ENCODE assay signal across 1 cellular context in the genomic region with DNA sequence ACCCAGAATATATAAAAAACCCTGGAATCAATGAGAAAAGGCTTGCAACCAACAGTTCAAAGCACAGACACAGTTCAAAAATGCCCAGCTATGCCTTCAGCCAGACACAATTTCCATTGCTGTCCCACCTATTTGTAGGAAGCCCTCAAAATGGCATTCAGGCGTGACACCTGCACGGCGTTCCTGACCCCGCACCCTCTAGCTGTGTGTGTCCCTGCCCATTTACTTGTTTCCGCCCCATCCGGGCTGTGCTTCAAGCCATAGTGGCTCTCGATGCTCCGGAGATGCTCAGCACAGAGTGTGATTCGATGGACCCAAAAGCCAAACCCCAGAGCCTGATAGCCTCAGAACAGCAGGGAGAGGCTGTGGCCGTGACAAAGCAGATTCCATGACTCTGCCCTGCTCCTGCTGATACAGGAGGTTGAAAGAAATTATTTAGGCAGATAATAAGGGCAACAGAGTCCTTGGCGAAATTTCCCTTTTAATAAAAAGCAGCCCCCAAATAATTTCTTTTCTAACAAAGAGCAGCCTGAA.
TF ChIP-seq lines count a peak whose summit lies in the region.

No MANE protein-coding gene starts in this region.

TF ChIP-seq in SK-N-SH treated with all-trans-retinoic acid at 6 μM for 48 hours, 23 proteins besides CTCF, POLR2A, EP300 and RAD21 (continued from another document):
- TF ChIP-seq, protein P1, sequence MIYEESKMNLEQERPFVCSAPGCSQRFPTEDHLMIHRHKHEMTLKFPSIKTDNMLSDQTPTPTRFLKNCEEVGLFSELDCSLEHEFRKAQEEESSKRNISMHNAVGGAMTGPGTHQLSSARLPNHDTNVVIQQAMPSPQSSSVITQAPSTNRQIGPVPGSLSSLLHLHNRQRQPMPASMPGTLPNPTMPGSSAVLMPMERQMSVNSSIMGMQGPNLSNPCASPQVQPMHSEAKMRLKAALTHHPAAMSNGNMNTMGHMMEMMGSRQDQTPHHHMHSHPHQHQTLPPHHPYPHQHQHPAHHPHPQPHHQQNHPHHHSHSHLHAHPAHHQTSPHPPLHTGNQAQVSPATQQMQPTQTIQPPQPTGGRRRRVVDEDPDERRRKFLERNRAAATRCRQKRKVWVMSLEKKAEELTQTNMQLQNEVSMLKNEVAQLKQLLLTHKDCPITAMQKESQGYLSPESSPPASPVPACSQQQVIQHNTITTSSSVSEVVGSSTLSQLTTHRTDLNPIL (CRISPR knock-in tag; IDR thresholded peaks at IDR 0.05; ENCODE audit: low read depth) = no peak
- TF ChIP-seq ESRRG (CRISPR knock-in tag; IDR thresholded peaks at IDR 0.05) (no peak), ZNF8 (CRISPR knock-in tag; IDR thresholded peaks at IDR 0.05) (no peak), ZFP30 (CRISPR knock-in tag; IDR thresholded peaks at IDR 0.05) (no peak)
